13 cellular contexts compared by ENCODE assay signal in genomic region chr6:21033575-21034026, GRCh38.
DNase-seq lines count a peak whose midpoint lies in the region; ATAC-seq and TF ChIP-seq lines count a peak whose summit lies in the region.
"Had no signal": no experiment of that assay in that cellular context is flagged by ENCODE, and none has a peak within 500 bp of the region (broad histone marks: within the 10 kb centered on the region; RNA-seq: fewer than 3 reads in every experiment).

No MANE protein-coding gene starts in this region.

- H3K9me3 Mint-ChIP-seq in nephron (peaks cover 4% of the 10 kb centered on the region), neural progenitor cell (peaks cover 2% of the 10 kb centered on the region)
- H3K9me3 Mint-ChIP-seq in activated T-helper 1 cell treated with anti-CD3 and anti-CD28 coated beads, Interleukin-12 subunit alpha, Interleukin-12 subunit beta, Interleukin-2, Interleukin-4 antibody, amounts not matched to agents 30 ng/mL and 10 ng/mL and 1 ng/mL, durations not matched to agents 14 hours and 24 hours and 36 hours: no peaks in the 10 kb centered on the region
- H3K9me3 Mint-ChIP-seq: effector memory CD8-positive, alpha-beta T cell; memory B cell had no signal

- no peaks in the 10 kb centered on the region for H3F3A ChIP-seq in neural progenitor cell (ENCODE audit: low read depth)

- H3K36me3 Mint-ChIP-seq in nephron (ENCODE audit: low read depth) (peaks cover 16% of the 10 kb centered on the region), neural progenitor cell (no peaks in the 10 kb centered on the region)
- H3K36me3 Mint-ChIP-seq in activated T-helper 1 cell treated with anti-CD3 and anti-CD28 coated beads, Interleukin-12 subunit alpha, Interleukin-12 subunit beta, Interleukin-2, Interleukin-4 antibody, amounts not matched to agents 30 ng/mL and 10 ng/mL and 1 ng/mL, durations not matched to agents 14 hours and 24 hours and 36 hours (ENCODE audit: low read depth): peaks cover 5% of the 10 kb centered on the region

- TF ChIP-seq CTCF in AG09319 (IDR thresholded peaks at IDR 0.05; ENCODE audit: low read depth, low read length) (no peak), nephron (IDR thresholded peaks at IDR 0.05; ENCODE audit: unreplicated experiment in 3 of 3) (no peak), neural progenitor cell (IDR thresholded peaks at IDR 0.05) (no peak), dorsolateral prefrontal cortex (IDR thresholded peaks at IDR 0.05 in 54 of 56, conservative IDR thresholded peaks at IDR 0.05 in 2 of 56; ENCODE audit: low read depth in 1 of 56, partially characterized antibody in 56 of 56) (no peak)

- H3K27me3 ChIP-seq in neural progenitor cell (no peaks in the 10 kb centered on the region), dorsolateral prefrontal cortex (no peaks in the 10 kb centered on the region)

- peak; percentile 69 for DNase-seq in AG09319 (ENCODE audit: extremely low read depth, low read depth)
- DNase-seq in NCI-H2107 treated with DMSO at 0.1 percent for 48 hours (lab: John Stamatoyannopoulos, UW; ENCODE audit: unreplicated experiment): peak; percentile 16
- DNase-seq in neural progenitor cell (ENCODE audit: low spot score): no peak
- no peak for DNase-seq in activated T-helper 1 cell treated with anti-CD3 and anti-CD28 coated beads, Interleukin-12 subunit alpha, Interleukin-12 subunit beta, Interleukin-2, Interleukin-4 antibody, amounts not matched to agents 30 ng/mL and 10 ng/mL and 1 ng/mL, durations not matched to agents 14 hours and 24 hours and 36 hours (ENCODE audit: low spot score)
- DNase-seq in dorsolateral prefrontal cortex: no peak
- no peak for DNase-seq in GF-D8 (lab: John Stamatoyannopoulos, UW)
- DNase-seq: effector memory CD8-positive, alpha-beta T cell; T-helper 17 cell had no signal

- H3K27me3 Mint-ChIP-seq in nephron (ENCODE audit: low read depth): no peaks in the 10 kb centered on the region
- H3K27me3 Mint-ChIP-seq in neural progenitor cell (ENCODE audit: insufficient read depth, low read depth): no peaks in the 10 kb centered on the region
- H3K27me3 Mint-ChIP-seq in activated T-helper 1 cell treated with anti-CD3 and anti-CD28 coated beads, Interleukin-12 subunit alpha, Interleukin-12 subunit beta, Interleukin-2, Interleukin-4 antibody, amounts not matched to agents 30 ng/mL and 10 ng/mL and 1 ng/mL, durations not matched to agents 14 hours and 24 hours and 36 hours (ENCODE audit: insufficient read depth): no peaks in the 10 kb centered on the region
- H3K27me3 Mint-ChIP-seq: CD4-positive, alpha-beta memory T cell; effector memory CD8-positive, alpha-beta T cell; memory B cell; T-helper 17 cell had no signal

- H3K4me3 Mint-ChIP-seq in nephron: no peak overlapping the region
- H3K4me3 Mint-ChIP-seq in neural progenitor cell: no peak overlapping the region
- H3K4me3 Mint-ChIP-seq in activated T-helper 1 cell treated with anti-CD3 and anti-CD28 coated beads, Interleukin-12 subunit alpha, Interleukin-12 subunit beta, Interleukin-2, Interleukin-4 antibody, amounts not matched to agents 30 ng/mL and 10 ng/mL and 1 ng/mL, durations not matched to agents 14 hours and 24 hours and 36 hours: no peak overlapping the region
- H3K4me3 Mint-ChIP-seq: CD4-positive, alpha-beta memory T cell; effector memory CD8-positive, alpha-beta T cell; memory B cell; T-helper 17 cell had no signal

- no peak overlapping the region for H2AFZ ChIP-seq in neural progenitor cell (replicated peaks)

- peak; percentile 84 for ATAC-seq in esophagus mucosa
- ATAC-seq: effector memory CD8-positive, alpha-beta T cell; T-helper 17 cell had no signal

- H3K4me1 ChIP-seq in neural progenitor cell: peaks cover 9% of the 10 kb centered on the region

- H3K79me2 ChIP-seq in neural progenitor cell (ENCODE audit: low read depth): no peaks in the 10 kb centered on the region

- H3K36me3 ChIP-seq in neural progenitor cell: no peaks in the 10 kb centered on the region

- intact Hi-C loops in activated T-helper 1 cell treated with anti-CD3 and anti-CD28 coated beads, Interleukin-12 subunit alpha, Interleukin-12 subunit beta, Interleukin-2, Interleukin-4 antibody, amounts not matched to agents 30 ng/mL and 10 ng/mL and 1 ng/mL, durations not matched to agents 14 hours and 24 hours and 36 hours (cut with micrococcal nuclease): no loop called here
- intact Hi-C loops in dorsolateral prefrontal cortex (cut with DNase I): no loop called here

- H3K27ac ChIP-seq in neural progenitor cell (no peak overlapping the region), dorsolateral prefrontal cortex (no peak overlapping the region)
- H3K27ac ChIP-seq: HL-60 had no signal

- no peaks in the 10 kb centered on the region for H3K9me3 ChIP-seq in neural progenitor cell (ENCODE audit: low read depth)

- no peak overlapping the region for H3K4me3 ChIP-seq in neural progenitor cell
- H3K4me3 ChIP-seq in dorsolateral prefrontal cortex: no peak overlapping the region

- H3K4me2 ChIP-seq in neural progenitor cell: no peak overlapping the region

- H3K9ac ChIP-seq in neural progenitor cell: no peak overlapping the region

- H4K20me1 ChIP-seq in neural progenitor cell (ENCODE audit: low read depth): no peaks in the 10 kb centered on the region

- H3K4me1 Mint-ChIP-seq in nephron: peaks cover 12% of the 10 kb centered on the region
- H3K4me1 Mint-ChIP-seq in neural progenitor cell: peaks cover 22% of the 10 kb centered on the region
- no peaks in the 10 kb centered on the region for H3K4me1 Mint-ChIP-seq in activated T-helper 1 cell treated with anti-CD3 and anti-CD28 coated beads, Interleukin-12 subunit alpha, Interleukin-12 subunit beta, Interleukin-2, Interleukin-4 antibody, amounts not matched to agents 30 ng/mL and 10 ng/mL and 1 ng/mL, durations not matched to agents 14 hours and 24 hours and 36 hours (ENCODE audit: low read depth)
- H3K4me1 Mint-ChIP-seq: T-helper 17 cell had no signal

- H3K27ac Mint-ChIP-seq in nephron (peak overlapping the region in 2 of 3 experiments; percentile 49 to 63), neural progenitor cell (no peak overlapping the region)
- no peak overlapping the region for H3K27ac Mint-ChIP-seq in activated T-helper 1 cell treated with anti-CD3 and anti-CD28 coated beads, Interleukin-12 subunit alpha, Interleukin-12 subunit beta, Interleukin-2, Interleukin-4 antibody, amounts not matched to agents 30 ng/mL and 10 ng/mL and 1 ng/mL, durations not matched to agents 14 hours and 24 hours and 36 hours
- H3K27ac Mint-ChIP-seq: effector memory CD8-positive, alpha-beta T cell; T-helper 17 cell had no signal

Comparison
In these comparisons a context has a peak if more than half of its experiments do, and no peak if none do; other contexts are left out.
1. DNase-seq: peak in AG09319 (single experiment) and NCI-H2107 treated with DMSO at 0.1 percent for 48 hours (single experiment); none in neural progenitor cell (single experiment), activated T-helper 1 cell treated with anti-CD3 and anti-CD28 coated beads, Interleukin-12 subunit alpha, Interleukin-12 subunit beta, Interleukin-2, Interleukin-4 antibody, amounts not matched to agents 30 ng/mL and 10 ng/mL and 1 ng/mL, durations not matched to agents 14 hours and 24 hours and 36 hours (single experiment), dorsolateral prefrontal cortex (0 of 10) and GF-D8 (single experiment).
2. H3K27ac Mint-ChIP-seq: peak in nephron (2 of 3); none in neural progenitor cell (single experiment) and activated T-helper 1 cell treated with anti-CD3 and anti-CD28 coated beads, Interleukin-12 subunit alpha, Interleukin-12 subunit beta, Interleukin-2, Interleukin-4 antibody, amounts not matched to agents 30 ng/mL and 10 ng/mL and 1 ng/mL, durations not matched to agents 14 hours and 24 hours and 36 hours (single experiment).